Comparison of ENCODE assay signal across 11 cellular contexts in genomic region chr9:85715587-85715986, GRCh38. TPM values are rescaled to one million over a fixed set of nuclear protein-coding genes. Genes with fewer than 3 reads are reported as not detected.
DNase-seq lines count a peak whose midpoint lies in the region; ATAC-seq, FAIRE-seq and TF ChIP-seq lines count a peak whose summit lies in the region.
"Had no signal": no experiment of that assay in that cellular context is flagged by ENCODE, and none has a peak within 500 bp of the region (broad histone marks: within the 10 kb centered on the region; RNA-seq: fewer than 3 reads in every experiment).

No MANE protein-coding gene starts in this region.

- no peaks in the 10 kb centered on the region for H3K9me3 Mint-ChIP-seq in glutamatergic neuron (ENCODE audit: unreplicated experiment)

- H3K27ac Mint-ChIP-seq in glutamatergic neuron (ENCODE audit: unreplicated experiment): no peak overlapping the region
- H3K27ac Mint-ChIP-seq: progenitor cell of endocrine pancreas had no signal

- H3K4me1 ChIP-seq in lower lobe of right lung: peaks cover 25% of the 10 kb centered on the region
- H3K4me1 ChIP-seq: uterus had no signal

- ATAC-seq in GM21786 (IDR thresholded peaks at IDR 0.05; ENCODE audit: unreplicated experiment) (peak; percentile 77), lower lobe of right lung (peak; percentile 84), GM18519 (IDR thresholded peaks at IDR 0.05; ENCODE audit: low FRiP score, unreplicated experiment) (no peak)

- H3K36me3 Mint-ChIP-seq in glutamatergic neuron (ENCODE audit: unreplicated experiment): peaks cover 3% of the 10 kb centered on the region

- H3K27ac ChIP-seq in lower lobe of right lung: peak overlapping the region; percentile 37
- H3K27ac ChIP-seq: uterus had no signal

- H3K36me3 ChIP-seq in lower lobe of right lung: no peaks in the 10 kb centered on the region
- H3K36me3 ChIP-seq: uterus had no signal

- no peak for TF ChIP-seq CTCF in lower lobe of right lung (IDR thresholded peaks at IDR 0.05)
- TF ChIP-seq CTCF in glutamatergic neuron (IDR thresholded peaks at IDR 0.05; ENCODE audit: partially characterized antibody, unreplicated experiment): no peak

- no peak for DNase-seq in GM18507 (ENCODE audit: extremely low spot score, insufficient read length, low read depth)
- peak; percentile 96 for DNase-seq in MV-4-11 (lab: John Stamatoyannopoulos, UW)
- DNase-seq in lower lobe of right lung: no peak
- DNase-seq in glutamatergic neuron: no peak
- DNase-seq in midbrain (lab: John Stamatoyannopoulos, UW): no peak
- no peak for DNase-seq in NCI-H446 (lab: John Stamatoyannopoulos, UW)
- DNase-seq: NCI-H1436 treated with DMSO at 0.1 percent for 48 hours, uterus had no signal

- no peak overlapping the region for H3K4me3 ChIP-seq in lower lobe of right lung
- H3K4me3 ChIP-seq: uterus had no signal

- intact Hi-C loops in lower lobe of right lung (cut with DNase I): no loop called here

- H3K27me3 Mint-ChIP-seq in glutamatergic neuron (ENCODE audit: unreplicated experiment): no peaks in the 10 kb centered on the region
- H3K27me3 Mint-ChIP-seq: progenitor cell of endocrine pancreas had no signal

- no peaks in the 10 kb centered on the region for H3K4me1 Mint-ChIP-seq in glutamatergic neuron (ENCODE audit: low read depth, unreplicated experiment)

- no peaks in the 10 kb centered on the region for H3K9me3 ChIP-seq in lower lobe of right lung
- H3K9me3 ChIP-seq: uterus had no signal

- FAIRE-seq in GM18507 (lab: Jason Lieb, UNC): peak; percentile 90

- no peaks in the 10 kb centered on the region for H3K27me3 ChIP-seq in lower lobe of right lung (ENCODE audit: low read depth)
- H3K27me3 ChIP-seq: uterus had no signal

- H3K4me3 Mint-ChIP-seq in glutamatergic neuron (ENCODE audit: unreplicated experiment): no peak overlapping the region

RNA-seq across cellular contexts. Expression of gene AGTPBP1, which starts 26.2 kb away (rescaled TPM):
- total RNA-seq in lower lobe of right lung (47.0 TPM), glutamatergic neuron (ENCODE audit: unreplicated experiment) (117 TPM)
